In genomic region chr11:61752925-61753551, GRCh38 we compare ENCODE assay signal across 7 cellular contexts. TPM values are rescaled to one million over a fixed set of nuclear protein-coding genes. Genes with fewer than 3 reads are reported as not detected.
A peak's percentile ranks its signal among the peaks of the same experiment; 100 is the strongest.
DNase-seq lines count a peak whose midpoint lies in the region; ATAC-seq and TF ChIP-seq lines count a peak whose summit lies in the region.

No MANE protein-coding gene starts in this region.

- H3K27me3 ChIP-seq in iPS-20b (ENCODE audit: insufficient read depth, low read length), result peaks cover 43% of the 10 kb centered on the region

- intact Hi-C loops in activated T-helper 2 cell treated with anti-CD3 and anti-CD28 coated beads, Interferon-gamma antibody, Interleukin-2, Interleukin-4, amounts not matched to agents 10 μg/mL and 5 μg/mL and 100 μg/mL, durations not matched to agents 14 hours and 24 hours and 36 hours (cut with micrococcal nuclease), result no loop called here

- H3K9me3 Mint-ChIP-seq in HFFc6, result no peaks in the 10 kb centered on the region
- H3K9me3 Mint-ChIP-seq in activated T-helper 2 cell treated with anti-CD3 and anti-CD28 coated beads, Interferon-gamma antibody, Interleukin-2, Interleukin-4, amounts not matched to agents 10 μg/mL and 5 μg/mL and 100 μg/mL, durations not matched to agents 14 hours and 24 hours and 36 hours, result no peaks in the 10 kb centered on the region
- no peaks in the 10 kb centered on the region for H3K9me3 Mint-ChIP-seq in stimulated activated memory B cell treated with anti-CD40 and anti-IgM and Interleukin-4, amounts not matched to agents 10 μg/mL and 1 μg/mL and 100 μg/mL, for 72 hours

- no peaks in the 10 kb centered on the region for H3K9me3 ChIP-seq in iPS-20b (ENCODE audit: insufficient read depth, low read depth, low read length)

- peak overlapping the region; percentile 63 for H3K4me3 ChIP-seq in iPS-20b (ENCODE audit: low read length)

- ATAC-seq in stimulated activated memory B cell treated with anti-CD40 and anti-IgM and Interleukin-4, amounts not matched to agents 10 μg/mL and 1 μg/mL and 100 μg/mL, for 72 hours, result no peak
- no peak for ATAC-seq in HG03439 (IDR thresholded peaks at IDR 0.05; ENCODE audit: unreplicated experiment)

- H3K27me3 Mint-ChIP-seq in HFFc6 (ENCODE audit: insufficient read depth), result peaks cover 4% of the 10 kb centered on the region
- peaks cover 27% of the 10 kb centered on the region for H3K27me3 Mint-ChIP-seq in activated T-helper 2 cell treated with anti-CD3 and anti-CD28 coated beads, Interferon-gamma antibody, Interleukin-2, Interleukin-4, amounts not matched to agents 10 μg/mL and 5 μg/mL and 100 μg/mL, durations not matched to agents 14 hours and 24 hours and 36 hours (ENCODE audit: low read depth)
- peaks cover 71% of the 10 kb centered on the region for H3K27me3 Mint-ChIP-seq in stimulated activated memory B cell treated with anti-CD40 and anti-IgM and Interleukin-4, amounts not matched to agents 10 μg/mL and 1 μg/mL and 100 μg/mL, for 72 hours

- no peaks in the 10 kb centered on the region for H3K36me3 Mint-ChIP-seq in HFFc6 (ENCODE audit: low read depth)
- no peaks in the 10 kb centered on the region for H3K36me3 Mint-ChIP-seq in activated T-helper 2 cell treated with anti-CD3 and anti-CD28 coated beads, Interferon-gamma antibody, Interleukin-2, Interleukin-4, amounts not matched to agents 10 μg/mL and 5 μg/mL and 100 μg/mL, durations not matched to agents 14 hours and 24 hours and 36 hours (ENCODE audit: low read depth)
- H3K36me3 Mint-ChIP-seq in stimulated activated memory B cell treated with anti-CD40 and anti-IgM and Interleukin-4, amounts not matched to agents 10 μg/mL and 1 μg/mL and 100 μg/mL, for 72 hours, result no peaks in the 10 kb centered on the region

- no peak overlapping the region for H3K27ac Mint-ChIP-seq in HFFc6
- H3K27ac Mint-ChIP-seq in activated T-helper 2 cell treated with anti-CD3 and anti-CD28 coated beads, Interferon-gamma antibody, Interleukin-2, Interleukin-4, amounts not matched to agents 10 μg/mL and 5 μg/mL and 100 μg/mL, durations not matched to agents 14 hours and 24 hours and 36 hours, result no peak overlapping the region
- H3K27ac Mint-ChIP-seq in stimulated activated memory B cell treated with anti-CD40 and anti-IgM and Interleukin-4, amounts not matched to agents 10 μg/mL and 1 μg/mL and 100 μg/mL, for 72 hours, result no peak overlapping the region

- DNase-seq in HFFc6, result no peak
- no peak for DNase-seq in activated T-helper 2 cell treated with anti-CD3 and anti-CD28 coated beads, Interferon-gamma antibody, Interleukin-2, Interleukin-4, amounts not matched to agents 10 μg/mL and 5 μg/mL and 100 μg/mL, durations not matched to agents 14 hours and 24 hours and 36 hours (ENCODE audit: low spot score)
- DNase-seq in NCI-H187 (lab: John Stamatoyannopoulos, UW), result no peak
- DNase-seq in ureter (ENCODE audit: low spot score), result no peak

- H3K4me1 ChIP-seq in iPS-20b (ENCODE audit: insufficient read depth, low read length), result peaks cover 16% of the 10 kb centered on the region

- TF ChIP-seq CTCF in HFFc6 (IDR thresholded peaks at IDR 0.05), result no peak

- peak overlapping the region; percentile 59; the same call in 1 of the 2 replicates for H3K9ac ChIP-seq in iPS-20b (ENCODE audit: low read depth, low read length)

- no peak overlapping the region for H3K27ac ChIP-seq in iPS-20b (ENCODE audit: low read length)

- H3K36me3 ChIP-seq in iPS-20b (ENCODE audit: insufficient read depth, low read depth, low read length), result no peaks in the 10 kb centered on the region

- peak overlapping the region; percentile 60; the same call in 1 of the 2 replicates for H3K4me3 Mint-ChIP-seq in HFFc6
- H3K4me3 Mint-ChIP-seq in activated T-helper 2 cell treated with anti-CD3 and anti-CD28 coated beads, Interferon-gamma antibody, Interleukin-2, Interleukin-4, amounts not matched to agents 10 μg/mL and 5 μg/mL and 100 μg/mL, durations not matched to agents 14 hours and 24 hours and 36 hours (ENCODE audit: low read depth), result peak overlapping the region; percentile 72
- peak overlapping the region; percentile 65 for H3K4me3 Mint-ChIP-seq in stimulated activated memory B cell treated with anti-CD40 and anti-IgM and Interleukin-4, amounts not matched to agents 10 μg/mL and 1 μg/mL and 100 μg/mL, for 72 hours

- peaks cover 13% of the 10 kb centered on the region for H3K4me1 Mint-ChIP-seq in HFFc6 (ENCODE audit: low read depth)
- peaks cover 13% of the 10 kb centered on the region for H3K4me1 Mint-ChIP-seq in activated T-helper 2 cell treated with anti-CD3 and anti-CD28 coated beads, Interferon-gamma antibody, Interleukin-2, Interleukin-4, amounts not matched to agents 10 μg/mL and 5 μg/mL and 100 μg/mL, durations not matched to agents 14 hours and 24 hours and 36 hours (ENCODE audit: low read depth)
- peaks cover 25% of the 10 kb centered on the region for H3K4me1 Mint-ChIP-seq in stimulated activated memory B cell treated with anti-CD40 and anti-IgM and Interleukin-4, amounts not matched to agents 10 μg/mL and 1 μg/mL and 100 μg/mL, for 72 hours

RNA-seq across cellular contexts. Expression of gene MYRF, which starts 0.6 kb away (rescaled TPM):
- total RNA-seq in HFFc6 (2021; fragmentation: NEBNext Ultra II Directional; extraction: Animal tissue kit (Norgen Biotek cat#: 25700)), result under 1 TPM; 0.24 to 0.67 (median 0.53) TPM
- 1.8 and 2.6 TPM in 2 replicates for total RNA-seq in activated T-helper 2 cell treated with anti-CD3 and anti-CD28 coated beads, Interferon-gamma antibody, Interleukin-2, Interleukin-4, amounts not matched to agents 10 μg/mL and 5 μg/mL and 100 μg/mL, durations not matched to agents 14 hours and 24 hours and 36 hours
- 4.7 TPM for total RNA-seq in ureter

RNA-seq across cellular contexts. Expression of gene TMEM258, which starts 39.4 kb away (rescaled TPM):
- 100 to 1,000 TPM; 134 to 173 (median 145) TPM for total RNA-seq in HFFc6 (2021; fragmentation: NEBNext Ultra II Directional; extraction: Animal tissue kit (Norgen Biotek cat#: 25700))
- 187 and 192 TPM in 2 replicates for total RNA-seq in activated T-helper 2 cell treated with anti-CD3 and anti-CD28 coated beads, Interferon-gamma antibody, Interleukin-2, Interleukin-4, amounts not matched to agents 10 μg/mL and 5 μg/mL and 100 μg/mL, durations not matched to agents 14 hours and 24 hours and 36 hours
- total RNA-seq in ureter, result 98.7 TPM

RNA-seq across cellular contexts. Expression of gene FEN1, which starts 39.7 kb away (rescaled TPM):
- 10 to 100 TPM; 25.6 to 45.6 (median 37.4) TPM for total RNA-seq in HFFc6 (2021; fragmentation: NEBNext Ultra II Directional; extraction: Animal tissue kit (Norgen Biotek cat#: 25700))
- 130 and 131 TPM in 2 replicates for total RNA-seq in activated T-helper 2 cell treated with anti-CD3 and anti-CD28 coated beads, Interferon-gamma antibody, Interleukin-2, Interleukin-4, amounts not matched to agents 10 μg/mL and 5 μg/mL and 100 μg/mL, durations not matched to agents 14 hours and 24 hours and 36 hours
- 10.4 TPM for total RNA-seq in ureter
